Comparison of ENCODE assay signal across 22 cellular contexts in genomic region chr4:83890231-83890630, GRCh38.
DNase-seq lines count a peak whose midpoint lies in the region; ATAC-seq and TF ChIP-seq lines count a peak whose summit lies in the region.
"Had no signal": no experiment of that assay in that cellular context is flagged by ENCODE, and none has a peak within 500 bp of the region (broad histone marks: within the 10 kb centered on the region; RNA-seq: fewer than 3 reads in every experiment).

No MANE protein-coding gene starts in this region.

- peak; percentile 33 for DNase-seq in HFFc6
- peak; percentile 21 for DNase-seq in adipocyte (ENCODE audit: low read depth)
- peak; percentile 17 for DNase-seq in fibroblast of pulmonary artery (ENCODE audit: low read depth)
- no peak for DNase-seq in stimulated activated naive B cell treated with anti-CD40 and anti-IgM and Interleukin-4, amounts not matched to agents 10 μg/mL and 1 μg/mL and 100 μg/mL, for 72 hours
- DNase-seq in tibial artery: no peak
- DNase-seq in SIG-M5 treated with dmso at 0.1 percent for 504 hours (lab: John Stamatoyannopoulos, UW; ENCODE audit: unreplicated experiment): no peak
- DNase-seq: activated CD4-positive, alpha-beta T cell treated with anti-CD3 and anti-CD28 coated beads, Interleukin-2, amount 50 U/mL, for 1 hour; activated CD8-positive, alpha-beta memory T cell treated with anti-CD3 and anti-CD28 coated beads, Interleukin-2, amount 50 U/mL, for 4 hours; activated effector memory CD4-positive, alpha-beta T cell treated with anti-CD3 and anti-CD28 coated beads, Interleukin-2, amount 50 U/mL, for 16 hours; BE2C; central memory CD4-positive, alpha-beta T cell; COR-L47; immature natural killer cell; NCI-H146; NCI-H2171 treated with DMSO at 0.1 percent for 48 hours; NCI-H526 treated with DMSO at 0.1 percent for 48 hours; SIG-M5; upper lobe of left lung had no signal

- H3K36me3 Mint-ChIP-seq in HFFc6 (ENCODE audit: low read depth): no peaks in the 10 kb centered on the region
- no peaks in the 10 kb centered on the region for H3K36me3 Mint-ChIP-seq in stimulated activated naive B cell treated with anti-CD40 and anti-IgM and Interleukin-4, amounts not matched to agents 10 μg/mL and 1 μg/mL and 100 μg/mL, for 72 hours
- H3K36me3 Mint-ChIP-seq: IgD-negative memory B cell, immature natural killer cell had no signal

- no peaks in the 10 kb centered on the region for H3K9me3 Mint-ChIP-seq in HFFc6
- H3K9me3 Mint-ChIP-seq in stimulated activated naive B cell treated with anti-CD40 and anti-IgM and Interleukin-4, amounts not matched to agents 10 μg/mL and 1 μg/mL and 100 μg/mL, for 72 hours: peaks cover 0 to 2% of the 10 kb centered on the region in 2 donors

- 0 out of 2 replicates have a peak, but pooled peaks cover 2% of the 10 kb centered on the region for H3K27me3 Mint-ChIP-seq in HFFc6 (ENCODE audit: insufficient read depth)
- peaks cover 0 to 4% of the 10 kb centered on the region in 2 donors for H3K27me3 Mint-ChIP-seq in stimulated activated naive B cell treated with anti-CD40 and anti-IgM and Interleukin-4, amounts not matched to agents 10 μg/mL and 1 μg/mL and 100 μg/mL, for 72 hours
- H3K27me3 Mint-ChIP-seq: IgD-negative memory B cell had no signal

- peak overlapping the region; percentile 57 for H3K27ac Mint-ChIP-seq in HFFc6
- H3K27ac Mint-ChIP-seq in stimulated activated naive B cell treated with anti-CD40 and anti-IgM and Interleukin-4, amounts not matched to agents 10 μg/mL and 1 μg/mL and 100 μg/mL, for 72 hours: no peak overlapping the region
- H3K27ac Mint-ChIP-seq: IgD-negative memory B cell, immature natural killer cell had no signal

- H3K4me1 ChIP-seq in adipocyte (ENCODE audit: control insufficient read depth, insufficient read depth, low read length) (no peaks in the 10 kb centered on the region), skeletal muscle satellite cell (ENCODE audit: control insufficient read depth, insufficient read depth, low read length) (peaks cover 13% of the 10 kb centered on the region), tibial artery (no peaks in the 10 kb centered on the region)
- H3K4me1 ChIP-seq: BE2C, esophagus muscularis mucosa, upper lobe of left lung had no signal

- H3K36me3 ChIP-seq in adipocyte (ENCODE audit: control insufficient read depth, insufficient read depth, low read length, severe bottlenecking) (no peaks in the 10 kb centered on the region), skeletal muscle satellite cell (ENCODE audit: insufficient read depth, low read length) (no peaks in the 10 kb centered on the region), tibial artery (no peaks in the 10 kb centered on the region)
- H3K36me3 ChIP-seq: BE2C, esophagus muscularis mucosa, upper lobe of left lung had no signal

- no peaks in the 10 kb centered on the region for H3K9me3 ChIP-seq in adipocyte (ENCODE audit: control insufficient read depth, low read length)
- H3K9me3 ChIP-seq in skeletal muscle satellite cell (replicated peaks; ENCODE audit: low read length): no peaks in the 10 kb centered on the region
- no peaks in the 10 kb centered on the region for H3K9me3 ChIP-seq in tibial artery
- H3K9me3 ChIP-seq: BE2C, esophagus muscularis mucosa, upper lobe of left lung had no signal

- H3K4me3 ChIP-seq in adipocyte (ENCODE audit: low read length) (no peak overlapping the region), fibroblast of pulmonary artery (replicated peaks; ENCODE audit: low read depth, low read length) (no peak overlapping the region), skeletal muscle satellite cell (ENCODE audit: low read length) (no peak overlapping the region), tibial artery (no peak overlapping the region)
- H3K4me3 ChIP-seq: esophagus muscularis mucosa, upper lobe of left lung had no signal

- H3K9ac ChIP-seq in adipocyte (ENCODE audit: low read length) (no peak overlapping the region), skeletal muscle satellite cell (ENCODE audit: low read depth, low read length) (no peak overlapping the region)

- ATAC-seq in stimulated activated naive B cell treated with anti-CD40 and anti-IgM and Interleukin-4, amounts not matched to agents 10 μg/mL and 1 μg/mL and 100 μg/mL, for 72 hours (replicated peaks): no peak

- peak overlapping the region; percentile 79 for H3K4me3 Mint-ChIP-seq in HFFc6
- no peak overlapping the region for H3K4me3 Mint-ChIP-seq in stimulated activated naive B cell treated with anti-CD40 and anti-IgM and Interleukin-4, amounts not matched to agents 10 μg/mL and 1 μg/mL and 100 μg/mL, for 72 hours
- H3K4me3 Mint-ChIP-seq: IgD-negative memory B cell, immature natural killer cell had no signal

- TF ChIP-seq CTCF in HFFc6 (IDR thresholded peaks at IDR 0.05) (no peak), fibroblast of pulmonary artery (IDR thresholded peaks at IDR 0.05; ENCODE audit: low read length, missing control alignments) (no peak), tibial artery (IDR thresholded peaks at IDR 0.05) (no peak)

- peak overlapping the region; percentile 66 for H3K4me2 ChIP-seq in skeletal muscle satellite cell (ENCODE audit: low read length)

- H3K4me1 Mint-ChIP-seq in HFFc6 (ENCODE audit: low read depth): peaks cover 34% of the 10 kb centered on the region
- no peaks in the 10 kb centered on the region for H3K4me1 Mint-ChIP-seq in stimulated activated naive B cell treated with anti-CD40 and anti-IgM and Interleukin-4, amounts not matched to agents 10 μg/mL and 1 μg/mL and 100 μg/mL, for 72 hours
- H3K4me1 Mint-ChIP-seq: IgD-negative memory B cell, immature natural killer cell had no signal

- intact Hi-C loops in tibial artery (cut with DNase I; ENCODE audit: low total_unique reads): no loop called here

- H3K27ac ChIP-seq in tibial artery: no peak overlapping the region
- H3K27ac ChIP-seq: esophagus muscularis mucosa, upper lobe of left lung, VCaP had no signal

- H3K27me3 ChIP-seq in adipocyte (replicated peaks; ENCODE audit: control insufficient read depth, insufficient read depth, low read length) (peaks cover 5% of the 10 kb centered on the region), skeletal muscle satellite cell (ENCODE audit: control insufficient read depth, insufficient read depth, low read length) (no peaks in the 10 kb centered on the region), tibial artery (no peaks in the 10 kb centered on the region)
- H3K27me3 ChIP-seq: BE2C, esophagus muscularis mucosa, upper lobe of left lung had no signal

Comparison
In these comparisons a context has a peak if more than half of its experiments do, and no peak if none do; other contexts are left out.
1. DNase-seq: peak in HFFc6 (single experiment), adipocyte (single experiment) and fibroblast of pulmonary artery (single experiment); none in stimulated activated naive B cell treated with anti-CD40 and anti-IgM and Interleukin-4, amounts not matched to agents 10 μg/mL and 1 μg/mL and 100 μg/mL, for 72 hours (single experiment), tibial artery (0 of 2) and SIG-M5 treated with dmso at 0.1 percent for 504 hours (single experiment).